ENCODE assay signal across 9 cellular contexts in genomic region chr7:156780724-156781455, GRCh38.
A peak's percentile ranks its signal among the peaks of the same experiment; 100 is the strongest.
DNase-seq lines count a peak whose midpoint lies in the region; ATAC-seq and TF ChIP-seq lines count a peak whose summit lies in the region.
"Had no signal": no experiment of that assay in that cellular context is flagged by ENCODE, and none has a peak within 500 bp of the region (broad histone marks: within the 10 kb centered on the region; RNA-seq: fewer than 3 reads in every experiment).

No MANE protein-coding gene starts in this region.

- peak; percentile 68 for ATAC-seq in GM18508 (IDR thresholded peaks at IDR 0.05; ENCODE audit: insufficient read depth, unreplicated experiment)
- peak; percentile 94 for ATAC-seq in GM21515 (IDR thresholded peaks at IDR 0.05; ENCODE audit: unreplicated experiment)
- peak; percentile 86 for ATAC-seq in HG03439 (IDR thresholded peaks at IDR 0.05; ENCODE audit: unreplicated experiment)
- ATAC-seq in activated CD8-positive, alpha-beta T cell treated with anti-CD3 and anti-CD28 coated beads for 36 hours: peak; percentile 34

- no peak for TF ChIP-seq CTCF in activated CD8-positive, alpha-beta T cell treated with anti-CD3 and anti-CD28 coated beads for 36 hours (IDR thresholded peaks at IDR 0.05)

- H3K4me3 Mint-ChIP-seq in activated CD8-positive, alpha-beta T cell treated with anti-CD3 and anti-CD28 coated beads for 36 hours: no peak overlapping the region

- CTCF ChIA-PET in activated CD8-positive, alpha-beta T cell treated with anti-CD3 and anti-CD28 coated beads for 36 hours (lab: Charles Lee): interaction anchor here (0.7 to 2.2 kb wide), 5 partner anchors 9 to 36 kb away, joined by 3 to 6 read pairs (median 4); no protein-coding TSS in a partner anchor

- no peaks in the 10 kb centered on the region for H3K27me3 Mint-ChIP-seq in activated CD8-positive, alpha-beta T cell treated with anti-CD3 and anti-CD28 coated beads for 36 hours

- peak; percentile 69 for DNase-seq in activated CD8-positive, alpha-beta T cell treated with anti-CD3 and anti-CD28 coated beads for 36 hours
- DNase-seq in NCI-H1694 treated with DMSO at 0.1 percent for 48 hours (lab: John Stamatoyannopoulos, UW): no peak
- no peak for DNase-seq in NCI-H345 treated with DMSO at 0.1 percent for 48 hours (lab: John Stamatoyannopoulos, UW; ENCODE audit: unreplicated experiment)
- no peak for DNase-seq in cerebellar cortex (ENCODE audit: low spot score)
- no peak for DNase-seq in EL
- DNase-seq: NCI-H446 had no signal

- peaks cover 28% of the 10 kb centered on the region for H3K36me3 Mint-ChIP-seq in activated CD8-positive, alpha-beta T cell treated with anti-CD3 and anti-CD28 coated beads for 36 hours (ENCODE audit: low read depth)

- peaks cover 45% of the 10 kb centered on the region for H3K4me1 Mint-ChIP-seq in activated CD8-positive, alpha-beta T cell treated with anti-CD3 and anti-CD28 coated beads for 36 hours (ENCODE audit: low read depth)

- H3K9me3 Mint-ChIP-seq in activated CD8-positive, alpha-beta T cell treated with anti-CD3 and anti-CD28 coated beads for 36 hours: peaks cover 2% of the 10 kb centered on the region

- POLR2A ChIA-PET in activated CD8-positive, alpha-beta T cell treated with anti-CD3 and anti-CD28 coated beads for 36 hours (lab: Charles Lee): interaction anchor here (0.9 kb wide), 1 partner anchor 9 kb away, joined by 3 read pairs; no protein-coding TSS in a partner anchor

- H3K27ac Mint-ChIP-seq in activated CD8-positive, alpha-beta T cell treated with anti-CD3 and anti-CD28 coated beads for 36 hours: peak overlapping the region; percentile 57

- intact Hi-C loops in activated CD8-positive, alpha-beta T cell treated with anti-CD3 and anti-CD28 coated beads for 36 hours (cut with micrococcal nuclease): no loop called here

Comparison
In these comparisons a context has a peak if more than half of its experiments do, and no peak if none do; other contexts are left out.
1. ATAC-seq: peak in every context shown above with its lines; median percentile 94 in GM21515; 86 in HG03439; 68 in GM18508; 34 in activated CD8-positive, alpha-beta T cell treated with anti-CD3 and anti-CD28 coated beads for 36 hours.